ENCODE assay signal across 7 cellular contexts in genomic region chr3:185825639-185826481, GRCh38. TPM values are rescaled to one million over a fixed set of nuclear protein-coding genes. Genes with fewer than 3 reads are reported as not detected.
DNase-seq lines count a peak whose midpoint lies in the region; ATAC-seq and TF ChIP-seq lines count a peak whose summit lies in the region.

No MANE protein-coding gene starts in this region.

- peak overlapping the region; percentile 58 for H3K4me2 ChIP-seq in OCI-LY3 (ENCODE audit: low read length)
- H3K4me2 ChIP-seq in skeletal muscle satellite cell (ENCODE audit: low read length): peak overlapping the region; percentile 86

- no peak overlapping the region for H2AFZ ChIP-seq in OCI-LY3 (ENCODE audit: low read depth, low read length)

- peak; percentile 40 for ATAC-seq in HG02852 (IDR thresholded peaks at IDR 0.05; ENCODE audit: unreplicated experiment)

- no peaks in the 10 kb centered on the region for H3K9me3 ChIP-seq in OCI-LY3 (ENCODE audit: insufficient read depth, low read length)
- peaks cover 0 to 4% (median 0%) of the 10 kb centered on the region in 3 donors for H3K9me3 ChIP-seq in adrenal gland (replicated peaks in 1 of 3)
- no peaks in the 10 kb centered on the region for H3K9me3 ChIP-seq in iPS DF 6.9 (ENCODE audit: control insufficient read depth, insufficient read depth, low read length)
- no peaks in the 10 kb centered on the region for H3K9me3 ChIP-seq in skeletal muscle satellite cell (replicated peaks; ENCODE audit: low read length)

- in situ Hi-C loops in GM13977 (cut with MboI; ENCODE audit: low pct_unique_long_range_greater_than_20kb, low sequenced_read_pairs, unreplicated experiment): no loop called here

- no peak for TF ChIP-seq CTCF in GM13977 (IDR thresholded peaks at IDR 0.05; ENCODE audit: extremely low read depth, insufficient read depth, missing control alignments)
- TF ChIP-seq CTCF in OCI-LY3 (IDR thresholded peaks at IDR 0.05; ENCODE audit: low read depth, low read length): no peak
- no peak for TF ChIP-seq CTCF in adrenal gland (IDR thresholded peaks at IDR 0.05)

- no peak overlapping the region for H3K27ac ChIP-seq in OCI-LY3 (ENCODE audit: low read length)
- peak overlapping the region in 3 of 5 donors; percentile 68 to 92 (median 85) for H3K27ac ChIP-seq in adrenal gland
- H3K27ac ChIP-seq in iPS DF 6.9 (ENCODE audit: low read length): no peak overlapping the region

- intact Hi-C loops in adrenal gland (cut with DNase I): no loop called here

- DNase-seq in GM13977 (ENCODE audit: low spot score) (peak; percentile 68), adrenal gland (peak; percentile 35 to 60 (median 47)), iPS DF 6.9 (ENCODE audit: low read depth, low spot score) (no peak), NCI-H2107 (lab: John Stamatoyannopoulos, UW) (no peak)

- no peak overlapping the region for H3K9ac ChIP-seq in OCI-LY3 (ENCODE audit: low read length)
- peak overlapping the region; percentile 88 for H3K9ac ChIP-seq in skeletal muscle satellite cell (ENCODE audit: low read depth, low read length)

- H3K4me1 ChIP-seq in OCI-LY3 (ENCODE audit: low read length): no peaks in the 10 kb centered on the region
- H3K4me1 ChIP-seq in adrenal gland (replicated peaks in 1 of 2): peaks cover 0 to 22% of the 10 kb centered on the region in 2 donors
- peaks cover 5% of the 10 kb centered on the region; the same call in 1 of the 2 replicates for H3K4me1 ChIP-seq in iPS DF 6.9 (ENCODE audit: control insufficient read depth, insufficient read depth, low read length)
- H3K4me1 ChIP-seq in skeletal muscle satellite cell (ENCODE audit: control insufficient read depth, insufficient read depth, low read length): peaks cover 20% of the 10 kb centered on the region

- no peaks in the 10 kb centered on the region for H3K79me2 ChIP-seq in OCI-LY3 (ENCODE audit: low read length)

- peaks cover 34% of the 10 kb centered on the region for H3K27me3 ChIP-seq in OCI-LY3 (ENCODE audit: low read depth, low read length)
- H3K27me3 ChIP-seq in adrenal gland: no peaks in the 10 kb centered on the region
- H3K27me3 ChIP-seq in iPS DF 6.9 (ENCODE audit: control insufficient read depth, insufficient read depth, low read length): 0 out of 2 replicates have a peak, but pooled peaks cover 2% of the 10 kb centered on the region
- H3K27me3 ChIP-seq in skeletal muscle satellite cell (ENCODE audit: control insufficient read depth, insufficient read depth, low read length): no peaks in the 10 kb centered on the region

- peak in 1 of 2 donors; percentile 6 for TF ChIP-seq POLR2A in adrenal gland (IDR thresholded peaks at IDR 0.05)

- H4K20me1 ChIP-seq in OCI-LY3 (ENCODE audit: insufficient read depth, low read length): no peaks in the 10 kb centered on the region

- WGBS in adrenal gland, 4 donors: 1 to 6% (median 2%) methylated on average over 16 to 90 of the region's 90 CpGs
- no CpG with 5 or more reads among the region's 90 CpGs for WGBS in iPS DF 6.9 (ENCODE audit: insufficient coverage, insufficient read length)

- no peaks in the 10 kb centered on the region for H3K36me3 ChIP-seq in OCI-LY3 (replicated peaks; ENCODE audit: low read depth, low read length)
- no peaks in the 10 kb centered on the region for H3K36me3 ChIP-seq in adrenal gland (replicated peaks in 1 of 2)
- peaks cover 3% of the 10 kb centered on the region; the same call in 1 of the 2 replicates for H3K36me3 ChIP-seq in iPS DF 6.9 (ENCODE audit: control insufficient read depth, insufficient read depth, low read length)
- peaks cover 9% of the 10 kb centered on the region for H3K36me3 ChIP-seq in skeletal muscle satellite cell (ENCODE audit: insufficient read depth, low read length)

- H3K4me3 ChIP-seq in OCI-LY3 (ENCODE audit: low read length) (peak overlapping the region; percentile 69), adrenal gland (peak overlapping the region in 3 of 4 donors; percentile 29 to 71 (median 68)), iPS DF 6.9 (ENCODE audit: low read length) (peak overlapping the region; percentile 90), skeletal muscle satellite cell (ENCODE audit: low read length) (peak overlapping the region; percentile 92)

RNA-seq across cellular contexts. Expression of gene IGF2BP2, which starts 1.0 kb away (rescaled TPM):
- 10 to 100 TPM in 6 of 8 donors, 1 to 10 TPM in 2; 7.0 to 26.5 (median 17.9) TPM for total RNA-seq in adrenal gland
- polyA plus RNA-seq in adrenal gland: 10 to 100 TPM in 2 of 3 donors, 1 to 10 TPM in 1; 8.4 to 24.7 (median 10.5) TPM
- 85.2 and 95.6 TPM in 2 replicates for total RNA-seq in skeletal muscle satellite cell (2012; rRNA removed)

Comparison
In these comparisons a context has a peak if more than half of its experiments do, and no peak if none do; other contexts are left out.
1. DNase-seq: peak in GM13977 (single experiment) and adrenal gland (7 of 7); none in iPS DF 6.9 (single experiment) and NCI-H2107 (single experiment).
2. H3K27ac ChIP-seq: peak in adrenal gland (3 of 5); none in OCI-LY3 (single experiment) and iPS DF 6.9 (single experiment).
3. Peak in every context shown above with its lines, with median percentiles within 50 percentile points of each other: H3K4me3 ChIP-seq.